8 cellular contexts compared by ENCODE assay signal in the genomic region with DNA sequence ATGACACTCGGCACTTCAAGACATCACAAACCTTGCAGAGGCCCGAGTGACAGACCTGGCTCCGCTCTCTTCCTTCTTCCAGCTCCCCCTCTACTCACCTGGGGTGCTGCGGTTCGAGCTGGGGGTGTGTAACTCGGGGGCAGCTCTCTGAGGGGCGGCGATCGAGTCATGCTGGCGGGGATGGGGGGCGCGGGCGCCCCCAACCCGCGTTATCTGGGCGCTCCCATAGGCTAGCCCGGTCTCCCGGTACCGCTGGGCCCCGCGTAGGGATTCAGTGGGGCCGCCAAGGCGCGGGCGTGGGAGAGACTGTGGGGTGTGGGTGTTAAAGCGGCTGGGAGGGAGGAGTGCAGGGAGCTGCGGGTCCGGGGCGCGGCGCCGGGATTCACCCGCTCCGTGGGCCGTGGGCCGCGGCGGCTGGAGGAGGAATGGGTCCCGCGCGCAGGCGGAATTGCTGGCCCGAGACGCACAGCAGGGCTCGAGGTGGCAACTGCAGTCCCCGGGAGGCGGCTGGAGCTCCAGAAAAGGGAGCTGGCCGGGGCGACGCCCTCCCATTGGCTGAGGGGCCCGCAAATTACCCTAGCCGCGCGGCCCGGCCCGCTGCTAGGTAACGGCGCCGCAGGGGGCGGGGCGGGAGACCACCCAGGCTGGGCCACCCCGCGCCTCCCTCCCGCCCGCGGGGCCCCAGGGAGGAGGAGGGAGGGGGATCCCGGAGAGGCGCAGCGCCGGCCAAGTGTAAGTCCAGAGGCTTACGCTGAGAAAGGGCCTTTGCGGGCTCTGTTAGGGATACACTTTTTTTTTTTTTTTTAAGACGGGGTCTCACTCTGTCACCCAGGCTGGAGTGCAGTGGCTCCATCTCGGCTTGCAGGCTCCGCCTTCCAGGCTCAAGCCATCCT. TPM values are rescaled to one million over a fixed set of nuclear protein-coding genes. Genes with fewer than 3 reads are reported as not detected.
DNase-seq lines count a peak whose midpoint lies in the region; ATAC-seq, FAIRE-seq and TF ChIP-seq lines count a peak whose summit lies in the region.

A gene with protein sequence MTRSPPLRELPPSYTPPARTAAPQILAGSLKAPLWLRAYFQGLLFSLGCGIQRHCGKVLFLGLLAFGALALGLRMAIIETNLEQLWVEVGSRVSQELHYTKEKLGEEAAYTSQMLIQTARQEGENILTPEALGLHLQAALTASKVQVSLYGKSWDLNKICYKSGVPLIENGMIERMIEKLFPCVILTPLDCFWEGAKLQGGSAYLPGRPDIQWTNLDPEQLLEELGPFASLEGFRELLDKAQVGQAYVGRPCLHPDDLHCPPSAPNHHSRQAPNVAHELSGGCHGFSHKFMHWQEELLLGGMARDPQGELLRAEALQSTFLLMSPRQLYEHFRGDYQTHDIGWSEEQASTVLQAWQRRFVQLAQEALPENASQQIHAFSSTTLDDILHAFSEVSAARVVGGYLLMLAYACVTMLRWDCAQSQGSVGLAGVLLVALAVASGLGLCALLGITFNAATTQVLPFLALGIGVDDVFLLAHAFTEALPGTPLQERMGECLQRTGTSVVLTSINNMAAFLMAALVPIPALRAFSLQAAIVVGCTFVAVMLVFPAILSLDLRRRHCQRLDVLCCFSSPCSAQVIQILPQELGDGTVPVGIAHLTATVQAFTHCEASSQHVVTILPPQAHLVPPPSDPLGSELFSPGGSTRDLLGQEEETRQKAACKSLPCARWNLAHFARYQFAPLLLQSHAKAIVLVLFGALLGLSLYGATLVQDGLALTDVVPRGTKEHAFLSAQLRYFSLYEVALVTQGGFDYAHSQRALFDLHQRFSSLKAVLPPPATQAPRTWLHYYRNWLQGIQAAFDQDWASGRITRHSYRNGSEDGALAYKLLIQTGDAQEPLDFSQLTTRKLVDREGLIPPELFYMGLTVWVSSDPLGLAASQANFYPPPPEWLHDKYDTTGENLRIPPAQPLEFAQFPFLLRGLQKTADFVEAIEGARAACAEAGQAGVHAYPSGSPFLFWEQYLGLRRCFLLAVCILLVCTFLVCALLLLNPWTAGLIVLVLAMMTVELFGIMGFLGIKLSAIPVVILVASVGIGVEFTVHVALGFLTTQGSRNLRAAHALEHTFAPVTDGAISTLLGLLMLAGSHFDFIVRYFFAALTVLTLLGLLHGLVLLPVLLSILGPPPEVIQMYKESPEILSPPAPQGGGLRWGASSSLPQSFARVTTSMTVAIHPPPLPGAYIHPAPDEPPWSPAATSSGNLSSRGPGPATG (minus strand): TSS at position 491 of the 893 bp plus-strand sequence. CDS start 321 bp downstream, at position 170.

- ATAC-seq in GM19463 (IDR thresholded peaks at IDR 0.05; ENCODE audit: unreplicated experiment), result peak; percentile 57
- ATAC-seq in left ventricle myocardium superior, result peak; percentile 96
- ATAC-seq in GM21526 (IDR thresholded peaks at IDR 0.05; ENCODE audit: low FRiP score, unreplicated experiment), result no peak

- H3K9ac ChIP-seq in astrocyte (ENCODE audit: low read length), result peak within 1 kb of the TSS; percentile 73

- peak within 1 kb of the TSS; percentile 83 for H3K4me3 Mint-ChIP-seq in astrocyte (ENCODE audit: unreplicated experiment)

- H3K9me3 Mint-ChIP-seq in astrocyte (ENCODE audit: unreplicated experiment), result peaks cover 2% of the 10 kb centered on the region

- H3K4me3 ChIP-seq in BE2C (ENCODE audit: low read depth, low read length) (peak within 1 kb of the TSS; percentile 57), astrocyte (ENCODE audit: insufficient read depth, low read depth, low read length) (peak within 1 kb of the TSS; percentile 51)

- H3K27me3 ChIP-seq in BE2C, result no peaks in the 10 kb centered on the region
- H3K27me3 ChIP-seq in astrocyte (ENCODE audit: insufficient read depth, low read length), result no peaks in the 10 kb centered on the region

- peak within 1 kb of the TSS; percentile 94 for H3K4me2 ChIP-seq in astrocyte (ENCODE audit: low read length)

- H3K4me1 ChIP-seq in BE2C (no peaks in the 10 kb centered on the region), astrocyte (ENCODE audit: insufficient read depth, low read length) (peaks cover 4% of the 10 kb centered on the region)

- H3K36me3 ChIP-seq in BE2C, result no peaks in the 10 kb centered on the region
- H3K36me3 ChIP-seq in astrocyte (ENCODE audit: insufficient read depth, low read length), result no peaks in the 10 kb centered on the region

- H3K4me1 Mint-ChIP-seq in astrocyte (ENCODE audit: low read depth, unreplicated experiment), result no peaks in the 10 kb centered on the region

- H3K27me3 Mint-ChIP-seq in astrocyte (ENCODE audit: low read depth, unreplicated experiment), result peaks cover 4% of the 10 kb centered on the region

- peaks cover 2% of the 10 kb centered on the region for H3K36me3 Mint-ChIP-seq in astrocyte (ENCODE audit: low read depth, unreplicated experiment)

- intact Hi-C loops in left ventricle myocardium superior (cut with micrococcal nuclease) (no loop called here), posterior cingulate gyrus (cut with DNase I) (no loop called here)

- no peaks in the 10 kb centered on the region for H4K20me1 ChIP-seq in astrocyte (ENCODE audit: insufficient read depth, low read length)

- TF ChIP-seq CTCF in BE2C (IDR thresholded peaks at IDR 0.05; ENCODE audit: low read depth, low read length), result no peak
- TF ChIP-seq CTCF in astrocyte (IDR thresholded peaks at IDR 0.05; ENCODE audit: insufficient read depth, low read depth, low read length), result no peak

- H3K79me2 ChIP-seq in astrocyte (ENCODE audit: insufficient read depth, low read length), result no peaks in the 10 kb centered on the region

- DNase-seq in BE2C (peak; percentile 88), NCI-H774 (lab: John Stamatoyannopoulos, UW) (peak; percentile 79), astrocyte (ENCODE audit: low read depth) (peak; percentile 46), left ventricle myocardium superior (peak; percentile 85), posterior cingulate gyrus (peak in 9 of 10 donors; percentile 49 to 93 (median 67)), NCI-H187 (lab: John Stamatoyannopoulos, UW) (no peak)

- FAIRE-seq in astrocyte (lab: Jason Lieb, UNC), result no peak

- no peak within 1 kb of the TSS for H3K27ac ChIP-seq in astrocyte (ENCODE audit: low read depth, low read length)

- H3K27ac Mint-ChIP-seq in astrocyte (ENCODE audit: unreplicated experiment), result peak within 1 kb of the TSS; percentile 18

- no peaks in the 10 kb centered on the region for H3K9me3 ChIP-seq in BE2C
- no peaks in the 10 kb centered on the region for H3K9me3 ChIP-seq in astrocyte (ENCODE audit: insufficient read depth, low read depth, low read length)

- H2AFZ ChIP-seq in astrocyte (ENCODE audit: low read depth, low read length), result peak within 1 kb of the TSS; percentile 59

RNA-seq across cellular contexts. Expression of the gene that starts here (rescaled TPM):
- polyA plus RNA-seq in BE2C (2012; ENCODE audit: insufficient read depth, insufficient read length, low read depth), result 0.45 TPM
- 0.65 and 0.89 TPM in 2 replicates for total RNA-seq in astrocyte
- 0.40 TPM for total RNA-seq in left ventricle myocardium superior

Comparison
In these comparisons a context has a peak if more than half of its experiments do, and no peak if none do; other contexts are left out.
1. Peak in DNase-seq, H3K4me3 ChIP-seq, H3K9ac ChIP-seq and H3K4me2 ChIP-seq in astrocyte; RNA of the gene not detected or under 1 TPM.
2. Peak in DNase-seq and ATAC-seq in left ventricle myocardium superior; RNA of the gene not detected or under 1 TPM.
3. DNase-seq: peak in BE2C (single experiment), NCI-H774 (single experiment) and posterior cingulate gyrus (9 of 10); none in NCI-H187 (0 of 2).